Comparison of ENCODE assay signal across 9 cellular contexts in genomic region chr11:68040957-68041591, GRCh38. TPM values are rescaled to one million over a fixed set of nuclear protein-coding genes. Genes with fewer than 3 reads are reported as not detected.
A peak's percentile ranks its signal among the peaks of the same experiment; 100 is the strongest.
DNase-seq lines count a peak whose midpoint lies in the region; ATAC-seq and TF ChIP-seq lines count a peak whose summit lies in the region.
"Had no signal": no experiment of that assay in that cellular context is flagged by ENCODE, and none has a peak within 500 bp of the region (broad histone marks: within the 10 kb centered on the region; RNA-seq: fewer than 3 reads in every experiment).

No MANE protein-coding gene starts in this region.

- no peaks in the 10 kb centered on the region for H3K36me3 Mint-ChIP-seq in natural killer cell treated with Interleukin-12 subunit alpha and Interleukin-12 subunit beta and Interleukin-15 and Interleukin-18, amount 100 ng/mL, for 72 hours

- H3K4me2 ChIP-seq in KMS-11, result peak overlapping the region; percentile 99

- TF ChIP-seq CTCF in AG10803 (conservative IDR thresholded peaks at IDR 0.05; ENCODE audit: low read length), result no peak
- no peak for TF ChIP-seq CTCF in KMS-11 (conservative IDR thresholded peaks at IDR 0.05; ENCODE audit: low read depth, low read length)
- TF ChIP-seq CTCF in choroid plexus epithelial cell (conservative IDR thresholded peaks at IDR 0.05; ENCODE audit: low read depth, low read length), result no peak

- no peak for TF ChIP-seq POLR2A in erythroblast (IDR thresholded peaks at IDR 0.05; ENCODE audit: low read length)

- peak overlapping the region; percentile 70 for H3K9ac ChIP-seq in KMS-11

- H3K79me2 ChIP-seq in KMS-11 (ENCODE audit: insufficient read depth, low read depth), result peaks cover 12% of the 10 kb centered on the region; the same call in 1 of the 2 replicates

- H2AFZ ChIP-seq in KMS-11 (ENCODE audit: low read depth), result peak overlapping the region; percentile 70

- H3K27ac ChIP-seq in KMS-11, result peak overlapping the region; percentile 73; the same call in 1 of the 2 replicates
- H3K27ac ChIP-seq: SK-N-MC had no signal

- no peaks in the 10 kb centered on the region for H4K20me1 ChIP-seq in KMS-11 (ENCODE audit: insufficient read depth)

- H3K4me3 ChIP-seq in AG10803 (ENCODE audit: low read length) (peak overlapping the region; percentile 81), KMS-11 (IDR thresholded peaks at IDR 0.05; ENCODE audit: insufficient read depth, low read depth, low read length) (no peak overlapping the region), choroid plexus epithelial cell (ENCODE audit: low read depth, low read length) (peak overlapping the region; percentile 74)

- H3K9me3 Mint-ChIP-seq in natural killer cell treated with Interleukin-12 subunit alpha and Interleukin-12 subunit beta and Interleukin-15 and Interleukin-18, amount 100 ng/mL, for 72 hours, result no peaks in the 10 kb centered on the region

- no peak for ATAC-seq in natural killer cell treated with Interleukin-12 subunit alpha and Interleukin-12 subunit beta and Interleukin-15 and Interleukin-18, amount 100 ng/mL, for 72 hours

- no peak for DNase-seq in AG10803 (ENCODE audit: low read depth)
- DNase-seq in choroid plexus epithelial cell (ENCODE audit: low read depth), result no peak
- DNase-seq in natural killer cell treated with Interleukin-12 subunit alpha and Interleukin-12 subunit beta and Interleukin-15 and Interleukin-18, amount 100 ng/mL, for 72 hours (ENCODE audit: low spot score), result no peak
- no peak for DNase-seq in NCI-H2227 (lab: John Stamatoyannopoulos, UW; ENCODE audit: unreplicated experiment)
- no peak for DNase-seq in erythroblast (lab: John Stamatoyannopoulos, UW)
- no peak for DNase-seq in NCI-H524 (lab: John Stamatoyannopoulos, UW)
- DNase-seq in T1000 (lab: John Stamatoyannopoulos, UW), result no peak

- peak overlapping the region; percentile 94 to 98 for H3K27ac Mint-ChIP-seq in natural killer cell treated with Interleukin-12 subunit alpha and Interleukin-12 subunit beta and Interleukin-15 and Interleukin-18, amount 100 ng/mL, for 72 hours

- no peaks in the 10 kb centered on the region for H3K27me3 ChIP-seq in KMS-11 (ENCODE audit: insufficient read depth, low read depth)

- peak overlapping the region; percentile 88 for H3K4me3 Mint-ChIP-seq in natural killer cell treated with Interleukin-12 subunit alpha and Interleukin-12 subunit beta and Interleukin-15 and Interleukin-18, amount 100 ng/mL, for 72 hours

- H3K4me1 Mint-ChIP-seq in natural killer cell treated with Interleukin-12 subunit alpha and Interleukin-12 subunit beta and Interleukin-15 and Interleukin-18, amount 100 ng/mL, for 72 hours (ENCODE audit: low read depth in 2 of 2), result peaks cover 21 to 29% of the 10 kb centered on the region in 2 donors

- H3K27me3 Mint-ChIP-seq in natural killer cell treated with Interleukin-12 subunit alpha and Interleukin-12 subunit beta and Interleukin-15 and Interleukin-18, amount 100 ng/mL, for 72 hours, result no peaks in the 10 kb centered on the region

- no peaks in the 10 kb centered on the region for H3K36me3 ChIP-seq in KMS-11 (ENCODE audit: insufficient read depth)

- peaks cover 39% of the 10 kb centered on the region for H3K4me1 ChIP-seq in KMS-11 (ENCODE audit: low read depth, poor library complexity, severe bottlenecking)

RNA-seq across cellular contexts. Expression of gene TCIRG1, which starts 2.2 kb away (rescaled TPM):
- total RNA-seq in natural killer cell treated with Interleukin-12 subunit alpha and Interleukin-12 subunit beta and Interleukin-15 and Interleukin-18, amount 100 ng/mL, for 72 hours, result 100 to 1,000 TPM; 354 to 380 TPM

RNA-seq across cellular contexts. Expression of gene NDUFS8, which starts 10.6 kb away (rescaled TPM):
- total RNA-seq in natural killer cell treated with Interleukin-12 subunit alpha and Interleukin-12 subunit beta and Interleukin-15 and Interleukin-18, amount 100 ng/mL, for 72 hours, result 100 to 1,000 TPM; 124 to 143 TPM

RNA-seq across cellular contexts. Expression of gene ALDH3B1, which starts 30.9 kb away (rescaled TPM):
- under 1 TPM; 0.25 to 0.98 TPM for total RNA-seq in natural killer cell treated with Interleukin-12 subunit alpha and Interleukin-12 subunit beta and Interleukin-15 and Interleukin-18, amount 100 ng/mL, for 72 hours

RNA-seq across cellular contexts. Expression of gene UNC93B1, which starts 37.2 kb away (rescaled TPM):
- total RNA-seq in natural killer cell treated with Interleukin-12 subunit alpha and Interleukin-12 subunit beta and Interleukin-15 and Interleukin-18, amount 100 ng/mL, for 72 hours, result 10 to 100 TPM; 13.5 to 13.6 TPM
